Comparison of ENCODE assay signal across 17 cellular contexts in genomic region chr17:9334536-9335446, GRCh38.
DNase-seq lines count a peak whose midpoint lies in the region; ATAC-seq and TF ChIP-seq lines count a peak whose summit lies in the region.
"Had no signal": no experiment of that assay in that cellular context is flagged by ENCODE, and none has a peak within 500 bp of the region (broad histone marks: within the 10 kb centered on the region; RNA-seq: fewer than 3 reads in every experiment).

No MANE protein-coding gene starts in this region.

- H3K36me3 ChIP-seq in BE2C: no peaks in the 10 kb centered on the region
- H3K36me3 ChIP-seq: HAP-1 had no signal

- H3K27ac Mint-ChIP-seq in activated CD4-positive, alpha-beta T cell treated with anti-CD3 and anti-CD28 coated beads for 36 hours: no peak overlapping the region
- H3K27ac Mint-ChIP-seq in activated CD4-positive, alpha-beta T cell treated with anti-CD3 and anti-CD28 coated beads, Interleukin-2, amount 10 ng/mL, durations not matched to agents 7 days and 5 days: no peak overlapping the region

- no peak for ATAC-seq in activated CD4-positive, alpha-beta T cell treated with anti-CD3 and anti-CD28 coated beads for 36 hours
- ATAC-seq in HG02759 (IDR thresholded peaks at IDR 0.05; ENCODE audit: unreplicated experiment): no peak

- H3K4me3 ChIP-seq in BE2C (ENCODE audit: low read depth, low read length): no peak overlapping the region
- H3K4me3 ChIP-seq: HAP-1 had no signal

- H3K36me3 Mint-ChIP-seq in activated CD4-positive, alpha-beta T cell treated with anti-CD3 and anti-CD28 coated beads for 36 hours (ENCODE audit: low read depth): peaks cover 27% of the 10 kb centered on the region
- peaks cover 6% of the 10 kb centered on the region for H3K36me3 Mint-ChIP-seq in activated CD4-positive, alpha-beta T cell treated with anti-CD3 and anti-CD28 coated beads, Interleukin-2, amount 10 ng/mL, durations not matched to agents 7 days and 5 days (ENCODE audit: low read depth)

- DNase-seq in activated CD4-positive, alpha-beta T cell treated with anti-CD3 and anti-CD28 coated beads for 36 hours: peak; percentile 21
- DNase-seq in activated CD4-positive, alpha-beta T cell treated with anti-CD3 and anti-CD28 coated beads, Interleukin-2, amount 10 ng/mL, durations not matched to agents 7 days and 5 days: no peak
- peak; percentile 38 for DNase-seq in A172 (ENCODE audit: low spot score)
- peak; percentile 7 for DNase-seq in M059J (ENCODE audit: low read depth)
- DNase-seq in epithelial cell of prostate (ENCODE audit: low read depth, low spot score): peak; percentile 3
- DNase-seq in hippocampal formation (lab: John Stamatoyannopoulos, UW): no peak
- no peak for DNase-seq in BE2C
- DNase-seq: COR-L47; NCI-H1048; NCI-H146; NCI-H226; NCI-H526; NK-92 treated with Interleukin-12 subunit alpha and Interleukin-12 subunit beta, amount 100 ng/mL, for 24 hours had no signal

- POLR2A ChIA-PET in activated CD4-positive, alpha-beta T cell treated with anti-CD3 and anti-CD28 coated beads for 36 hours (lab: Charles Lee): no interaction called here
- POLR2A ChIA-PET in activated CD4-positive, alpha-beta T cell treated with anti-CD3 and anti-CD28 coated beads, Interleukin-2, amount 10 ng/mL, durations not matched to agents 7 days and 5 days (lab: Charles Lee): no interaction called here

- H3K27me3 ChIP-seq in BE2C: no peaks in the 10 kb centered on the region

- no peak for TF ChIP-seq CTCF in BE2C (IDR thresholded peaks at IDR 0.05; ENCODE audit: low read depth, low read length)

- H3K9me3 Mint-ChIP-seq in activated CD4-positive, alpha-beta T cell treated with anti-CD3 and anti-CD28 coated beads for 36 hours (ENCODE audit: low read depth): peaks cover 19% of the 10 kb centered on the region
- peaks cover 25% of the 10 kb centered on the region for H3K9me3 Mint-ChIP-seq in activated CD4-positive, alpha-beta T cell treated with anti-CD3 and anti-CD28 coated beads, Interleukin-2, amount 10 ng/mL, durations not matched to agents 7 days and 5 days

- intact Hi-C loops in activated CD4-positive, alpha-beta T cell treated with anti-CD3 and anti-CD28 coated beads for 36 hours (cut with DNase I, micrococcal nuclease): no loop called here

- no peaks in the 10 kb centered on the region for H3K4me1 Mint-ChIP-seq in activated CD4-positive, alpha-beta T cell treated with anti-CD3 and anti-CD28 coated beads for 36 hours
- no peaks in the 10 kb centered on the region for H3K4me1 Mint-ChIP-seq in activated CD4-positive, alpha-beta T cell treated with anti-CD3 and anti-CD28 coated beads, Interleukin-2, amount 10 ng/mL, durations not matched to agents 7 days and 5 days

- H3K9me3 ChIP-seq in BE2C: no peaks in the 10 kb centered on the region

- no peaks in the 10 kb centered on the region for H3K4me1 ChIP-seq in BE2C
- H3K4me1 ChIP-seq: HAP-1 had no signal

- peak overlapping the region; percentile 7 for H3K27ac ChIP-seq in epithelial cell of prostate
- H3K27ac ChIP-seq: 22Rv1, C4-2B had no signal

- H3K27me3 Mint-ChIP-seq in activated CD4-positive, alpha-beta T cell treated with anti-CD3 and anti-CD28 coated beads for 36 hours: no peaks in the 10 kb centered on the region
- H3K27me3 Mint-ChIP-seq in activated CD4-positive, alpha-beta T cell treated with anti-CD3 and anti-CD28 coated beads, Interleukin-2, amount 10 ng/mL, durations not matched to agents 7 days and 5 days: no peaks in the 10 kb centered on the region

- no peak overlapping the region for H3K4me3 Mint-ChIP-seq in activated CD4-positive, alpha-beta T cell treated with anti-CD3 and anti-CD28 coated beads for 36 hours
- no peak overlapping the region for H3K4me3 Mint-ChIP-seq in activated CD4-positive, alpha-beta T cell treated with anti-CD3 and anti-CD28 coated beads, Interleukin-2, amount 10 ng/mL, durations not matched to agents 7 days and 5 days

- CTCF ChIA-PET in activated CD4-positive, alpha-beta T cell treated with anti-CD3 and anti-CD28 coated beads for 36 hours (lab: Charles Lee): no interaction called here
- CTCF ChIA-PET in activated CD4-positive, alpha-beta T cell treated with anti-CD3 and anti-CD28 coated beads, Interleukin-2, amount 10 ng/mL, durations not matched to agents 7 days and 5 days (lab: Charles Lee): no interaction called here

Comparison
In these comparisons a context has a peak if more than half of its experiments do, and no peak if none do; other contexts are left out.
1. DNase-seq: peak in activated CD4-positive, alpha-beta T cell treated with anti-CD3 and anti-CD28 coated beads for 36 hours (single experiment), A172 (single experiment), M059J (single experiment) and epithelial cell of prostate (single experiment); none in activated CD4-positive, alpha-beta T cell treated with anti-CD3 and anti-CD28 coated beads, Interleukin-2, amount 10 ng/mL, durations not matched to agents 7 days and 5 days (single experiment), hippocampal formation (0 of 2) and BE2C (single experiment).